12 cellular contexts compared by ENCODE assay signal in the genomic region with DNA sequence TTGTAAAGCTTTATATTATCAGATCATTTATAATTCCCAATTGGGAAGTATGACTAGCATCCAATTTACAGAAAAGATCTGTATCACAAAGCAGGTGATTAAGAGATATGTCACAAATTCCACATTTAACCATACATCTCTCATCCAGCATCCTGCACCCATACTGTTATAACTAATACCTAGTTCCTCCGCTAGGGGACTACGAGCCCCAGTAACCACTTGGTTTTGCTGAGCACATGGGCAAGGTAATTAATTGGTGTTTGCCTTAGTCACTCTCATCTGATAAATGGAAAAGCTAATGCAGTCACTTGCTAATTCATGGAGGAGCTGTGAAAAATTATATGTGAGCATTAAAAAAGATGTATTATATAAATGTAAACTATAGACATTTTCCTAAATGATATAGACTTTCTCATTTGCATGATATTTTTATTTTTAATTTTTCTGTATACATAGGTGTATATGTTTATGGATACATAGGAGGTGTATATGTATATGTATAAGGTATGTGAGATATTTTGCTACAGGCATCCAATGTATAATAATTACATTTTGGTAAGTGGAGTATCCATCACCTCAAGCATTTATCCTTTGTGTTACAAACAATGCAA.
DNase-seq lines count a peak whose midpoint lies in the region; ATAC-seq and TF ChIP-seq lines count a peak whose summit lies in the region.
"Had no signal": no experiment of that assay in that cellular context is flagged by ENCODE, and none has a peak within 500 bp of the region (broad histone marks: within the 10 kb centered on the region; RNA-seq: fewer than 3 reads in every experiment).

No MANE protein-coding gene starts in this region.

- DNase-seq in Calu3 (peak; percentile 4), NCI-H460 (ENCODE audit: extremely low read depth, low read depth) (peak; percentile 14), fibroblast of villous mesenchyme (ENCODE audit: low read depth) (no peak), NCI-H774 (lab: John Stamatoyannopoulos, UW) (no peak), right atrium auricular region (ENCODE audit: low spot score) (no peak)
- DNase-seq in effector memory CD4-positive, alpha-beta T cell: no peak
- DNase-seq in activated CD4-positive, alpha-beta T cell treated with anti-CD3 and anti-CD28 coated beads, Interleukin-2, amount 50 U/mL, for 48 hours: no peak
- DNase-seq: activated CD8-positive, alpha-beta T cell treated with anti-CD3 and anti-CD28 coated beads, Interleukin-2, amount 10 ng/mL, durations not matched to agents 7 days and 5 days; cerebellar nuclear complex; NCI-H510A treated with DMSO at 0.1 percent for 48 hours; stimulated activated CD4-positive, alpha-beta T cell treated with anti-CD3 and anti-CD28 coated beads, Interleukin-12 subunit alpha, Interleukin-12 subunit beta, amount 100 ng/mL, for 4 hours had no signal

- H3K27ac Mint-ChIP-seq in Calu3 (ENCODE audit: unreplicated experiment): no peak overlapping the region
- H3K27ac Mint-ChIP-seq: activated CD8-positive, alpha-beta T cell treated with anti-CD3 and anti-CD28 coated beads, Interleukin-2, amount 10 ng/mL, durations not matched to agents 7 days and 5 days had no signal

- no peak overlapping the region for H3K4me3 ChIP-seq in fibroblast of villous mesenchyme (ENCODE audit: low read depth, low read length)
- H3K4me3 ChIP-seq in effector memory CD4-positive, alpha-beta T cell (ENCODE audit: insufficient read depth, low read depth, low read length, poor library complexity, severe bottlenecking): no peak overlapping the region
- no peak overlapping the region for H3K4me3 ChIP-seq in right atrium auricular region

- no peak overlapping the region for H3K27ac ChIP-seq in effector memory CD4-positive, alpha-beta T cell (ENCODE audit: insufficient read depth, low read length, poor library complexity, severe bottlenecking)
- H3K27ac ChIP-seq in right atrium auricular region: no peak overlapping the region

- CTCF ChIA-PET in Calu3 (lab: Charles Lee): no interaction called here

- no TSS peak for BruUV-seq in Calu3 (replicated peaks; lab: Mats Ljungman, UMichigan)

- no peaks in the 10 kb centered on the region for H3K36me3 Mint-ChIP-seq in Calu3 (ENCODE audit: insufficient read depth, unreplicated experiment)

- no peak overlapping the region for H3K4me3 Mint-ChIP-seq in Calu3 (ENCODE audit: low read depth, unreplicated experiment)
- H3K4me3 Mint-ChIP-seq: activated CD8-positive, alpha-beta T cell treated with anti-CD3 and anti-CD28 coated beads, Interleukin-2, amount 10 ng/mL, durations not matched to agents 7 days and 5 days had no signal

- no peaks in the 10 kb centered on the region for H3K4me1 ChIP-seq in effector memory CD4-positive, alpha-beta T cell (ENCODE audit: control insufficient read depth, insufficient read depth, low read length, poor library complexity, severe bottlenecking)
- H3K4me1 ChIP-seq in right atrium auricular region: no peaks in the 10 kb centered on the region

- no peaks in the 10 kb centered on the region for H3K27me3 ChIP-seq in effector memory CD4-positive, alpha-beta T cell (replicated peaks; ENCODE audit: control insufficient read depth, insufficient read depth, low read length, poor library complexity, severe bottlenecking)
- no peaks in the 10 kb centered on the region for H3K27me3 ChIP-seq in right atrium auricular region

- no peaks in the 10 kb centered on the region for H3K27me3 Mint-ChIP-seq in Calu3 (ENCODE audit: unreplicated experiment)

- TF ChIP-seq CTCF in Calu3 (IDR thresholded peaks at IDR 0.05; ENCODE audit: unreplicated experiment) (no peak), fibroblast of villous mesenchyme (IDR thresholded peaks at IDR 0.05; ENCODE audit: insufficient read depth, low read depth, low read length) (peak; percentile 12), right atrium auricular region (IDR thresholded peaks at IDR 0.05) (no peak)

- peaks cover 3% of the 10 kb centered on the region for H3K9me3 Mint-ChIP-seq in Calu3 (ENCODE audit: low read depth, unreplicated experiment)

- no peaks in the 10 kb centered on the region for H3K4me1 Mint-ChIP-seq in Calu3 (ENCODE audit: low read depth, unreplicated experiment)

- H3K9me3 ChIP-seq in effector memory CD4-positive, alpha-beta T cell (ENCODE audit: control insufficient read depth, low read length): no peaks in the 10 kb centered on the region
- peaks cover 0 to 13% of the 10 kb centered on the region in 2 donors for H3K9me3 ChIP-seq in right atrium auricular region

- H3K36me3 ChIP-seq in effector memory CD4-positive, alpha-beta T cell (ENCODE audit: control insufficient read depth, insufficient read depth, low read length): no peaks in the 10 kb centered on the region
- H3K36me3 ChIP-seq in right atrium auricular region: no peaks in the 10 kb centered on the region

- ATAC-seq in GM21619 (IDR thresholded peaks at IDR 0.05; ENCODE audit: unreplicated experiment): peak; percentile 69
- ATAC-seq: activated CD8-positive, alpha-beta T cell treated with anti-CD3 and anti-CD28 coated beads, Interleukin-2, amount 10 ng/mL, durations not matched to agents 7 days and 5 days had no signal

- intact Hi-C loops in Calu3 (cut with micrococcal nuclease; ENCODE audit: unreplicated experiment): no loop called here

Comparison
In these comparisons a context has a peak if more than half of its experiments do, and no peak if none do; other contexts are left out.
1. DNase-seq: peak in Calu3 (single experiment) and NCI-H460 (single experiment); none in fibroblast of villous mesenchyme (single experiment), NCI-H774 (single experiment), effector memory CD4-positive, alpha-beta T cell (0 of 3), activated CD4-positive, alpha-beta T cell treated with anti-CD3 and anti-CD28 coated beads, Interleukin-2, amount 50 U/mL, for 48 hours (0 of 2) and right atrium auricular region (single experiment).